ENCODE assay signal across 9 cellular contexts in the genomic region with DNA sequence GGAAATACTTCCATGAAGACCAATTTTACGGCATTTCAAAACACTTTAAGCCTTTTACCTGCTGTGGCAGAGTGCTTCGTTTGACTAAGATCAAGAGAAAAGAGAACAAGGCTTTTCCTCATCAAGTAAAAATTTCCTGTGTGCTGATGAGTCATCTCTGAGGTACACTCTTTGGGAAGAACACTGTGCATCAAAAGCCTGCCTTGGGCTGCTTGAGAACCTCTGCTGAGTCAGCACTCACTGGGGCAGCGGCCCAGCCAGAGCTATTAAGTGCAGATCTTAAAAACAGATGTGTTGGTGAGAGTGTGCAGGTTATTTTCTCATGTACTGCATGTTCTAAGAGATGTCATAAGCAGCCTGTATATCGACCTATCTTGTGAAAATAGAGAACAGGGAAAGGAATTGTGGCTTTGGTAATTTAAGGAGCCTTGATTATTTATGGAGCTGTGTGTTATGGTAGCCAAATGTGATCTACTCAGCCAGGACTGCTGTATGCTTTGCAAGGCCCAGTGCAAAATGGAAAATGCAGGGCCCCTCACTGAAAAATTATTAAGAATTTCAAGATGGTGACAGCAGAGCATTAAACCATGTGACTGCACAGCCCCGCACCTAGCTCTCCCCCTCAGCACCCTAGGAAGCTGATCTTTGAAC.
A peak's percentile ranks its signal among the peaks of the same experiment; 100 is the strongest.
DNase-seq lines count a peak whose midpoint lies in the region; ATAC-seq and FAIRE-seq lines count a peak whose summit lies in the region.
"Had no signal": no experiment of that assay in that cellular context is flagged by ENCODE, and none has a peak within 500 bp of the region (broad histone marks: within the 10 kb centered on the region; RNA-seq: fewer than 3 reads in every experiment).

No MANE protein-coding gene starts in this region.

- no peaks in the 10 kb centered on the region for H3K36me3 ChIP-seq in small intestine (ENCODE audit: control insufficient read depth in 2 of 2, insufficient read depth in 2 of 2, low read length in 2 of 2)

- no peak overlapping the region for H3K27ac ChIP-seq in small intestine (ENCODE audit: low read depth in 1 of 2, low read length in 1 of 2)

- peak overlapping the region; percentile 61 for H3K27ac Mint-ChIP-seq in activated naive CD8-positive, alpha-beta T cell treated with anti-CD3 and anti-CD28 coated beads for 36 hours

- no peaks in the 10 kb centered on the region for H3K4me1 ChIP-seq in small intestine (ENCODE audit: control insufficient read depth in 2 of 2, insufficient read depth in 1 of 2, low read depth in 1 of 2, low read length in 1 of 2)

- no peak for FAIRE-seq in small intestine (lab: Jason Lieb, UNC)

- H3K36me3 Mint-ChIP-seq in activated naive CD8-positive, alpha-beta T cell treated with anti-CD3 and anti-CD28 coated beads for 36 hours = peaks cover under 1% of the 10 kb centered on the region
- H3K36me3 Mint-ChIP-seq: T-cell had no signal

- peaks cover 47% of the 10 kb centered on the region for H3K4me1 Mint-ChIP-seq in activated naive CD8-positive, alpha-beta T cell treated with anti-CD3 and anti-CD28 coated beads for 36 hours

- ATAC-seq in GM19452 (IDR thresholded peaks at IDR 0.05; ENCODE audit: unreplicated experiment) = no peak

- no peaks in the 10 kb centered on the region for H3K27me3 Mint-ChIP-seq in activated naive CD8-positive, alpha-beta T cell treated with anti-CD3 and anti-CD28 coated beads for 36 hours
- H3K27me3 Mint-ChIP-seq: T-cell had no signal

- DNase-seq in Daoy (ENCODE audit: low read depth) (peak; percentile 92), LoVo (ENCODE audit: low spot score) (peak; percentile 59), hepatic stellate cell (ENCODE audit: low spot score) (peak; percentile 11), small intestine (peak; percentile 28), middle frontal gyrus (ENCODE audit: extremely low spot score, low spot score) (no peak), NCI-H187 (lab: John Stamatoyannopoulos, UW) (no peak)
- no peak for DNase-seq in activated naive CD8-positive, alpha-beta T cell treated with anti-CD3 and anti-CD28 coated beads for 36 hours
- DNase-seq: T-cell had no signal

- no peaks in the 10 kb centered on the region for H3K27me3 ChIP-seq in small intestine (ENCODE audit: control insufficient read depth in 2 of 2, insufficient read depth in 2 of 2, low read length in 2 of 2)

- H3K9me3 Mint-ChIP-seq in activated naive CD8-positive, alpha-beta T cell treated with anti-CD3 and anti-CD28 coated beads for 36 hours = no peaks in the 10 kb centered on the region
- H3K9me3 Mint-ChIP-seq: T-cell had no signal

- H3K9me3 ChIP-seq in small intestine (ENCODE audit: control insufficient read depth, low read depth) = no peaks in the 10 kb centered on the region

- H3K4me3 ChIP-seq in small intestine (ENCODE audit: low read depth in 1 of 2, low read length in 2 of 2) = no peak overlapping the region

- no peak overlapping the region for H3K4me3 Mint-ChIP-seq in activated naive CD8-positive, alpha-beta T cell treated with anti-CD3 and anti-CD28 coated beads for 36 hours
- H3K4me3 Mint-ChIP-seq: T-cell had no signal

- WGBS in small intestine, 3 donors = 67 to 68% (median 68%) methylated on average over 5 of the region's 5 CpGs

Comparison
In these comparisons a context has a peak if more than half of its experiments do, and no peak if none do; other contexts are left out.
1. DNase-seq: peak in Daoy (single experiment), LoVo (single experiment), hepatic stellate cell (single experiment) and small intestine (single experiment); none in activated naive CD8-positive, alpha-beta T cell treated with anti-CD3 and anti-CD28 coated beads for 36 hours (single experiment), middle frontal gyrus (single experiment) and NCI-H187 (0 of 2).